8 cellular contexts compared by ENCODE assay signal in genomic region chr14:76762617-76763361, GRCh38. TPM values are rescaled to one million over a fixed set of nuclear protein-coding genes. Genes with fewer than 3 reads are reported as not detected.
A peak's percentile ranks its signal among the peaks of the same experiment; 100 is the strongest.
DNase-seq lines count a peak whose midpoint lies in the region; ATAC-seq, FAIRE-seq and TF ChIP-seq lines count a peak whose summit lies in the region.

No MANE protein-coding gene starts in this region.

- CTCF ChIA-PET in MCF 10A (lab: Yijun Ruan, JAX), result no interaction called here
- CTCF ChIA-PET in mammary epithelial cell (lab: Charles Lee; ENCODE audit: low non-redundant PET), result no interaction called here

- ATAC-seq in mucosa of descending colon, result no peak
- no peak for ATAC-seq in GM18909 (IDR thresholded peaks at IDR 0.05; ENCODE audit: poor library complexity, unreplicated experiment)

- TF ChIP-seq CTCF in MCF 10A (IDR thresholded peaks at IDR 0.05; ENCODE audit: unreplicated experiment), result no peak
- TF ChIP-seq CTCF in mammary epithelial cell (conservative IDR thresholded peaks at IDR 0.05 in 1 of 2, IDR thresholded peaks at IDR 0.05 in 1 of 2; ENCODE audit: extremely low read depth in 1 of 2, insufficient read depth in 1 of 2, low read depth in 1 of 2, low read length in 2 of 2), result no peak
- no peak for TF ChIP-seq CTCF in mucosa of descending colon (IDR thresholded peaks at IDR 0.05)

- no peak overlapping the region for H3K27ac ChIP-seq in mammary epithelial cell (ENCODE audit: insufficient read depth, low read depth, low read length)

- in situ Hi-C loops in mammary epithelial cell (cut with MboI; ENCODE audit: low sequenced_read_pairs in 2 of 2), result no loop called here

- H3K27me3 ChIP-seq in mammary epithelial cell (ENCODE audit: insufficient read depth, low read length), result peaks cover 4% of the 10 kb centered on the region

- peaks cover 16% of the 10 kb centered on the region for H3K27me3 Mint-ChIP-seq in MCF 10A (ENCODE audit: insufficient read depth, unreplicated experiment)

- no peaks in the 10 kb centered on the region for H4K20me1 ChIP-seq in mammary epithelial cell (ENCODE audit: insufficient read depth, low read length)

- peak overlapping the region in 1 of 3 experiments; percentile 74 for H3K4me3 ChIP-seq in mammary epithelial cell (replicated peaks in 1 of 3; ENCODE audit: insufficient read depth in 1 of 3, low read depth in 2 of 3, low read length in 3 of 3)
- no peak overlapping the region for H3K4me3 ChIP-seq in mucosa of descending colon

- no peak overlapping the region for H3K4me2 ChIP-seq in mammary epithelial cell (ENCODE audit: insufficient read depth, low read depth, low read length)

- H2AFZ ChIP-seq in mammary epithelial cell (ENCODE audit: low read depth, low read length), result no peak overlapping the region

- POLR2A ChIA-PET in MCF 10A (lab: Yijun Ruan, JAX), result interaction anchor here (1.3 kb wide), 1 partner anchor 53 kb away, joined by 4 read pairs; no protein-coding TSS in a partner anchor

- intact Hi-C loops in MCF 10A (cut with micrococcal nuclease) (no loop called here), mammary epithelial cell (cut with micrococcal nuclease) (no loop called here), mucosa of descending colon (cut with DNase I, micrococcal nuclease) (loop anchor here in 1 of 2 donors (10.0 kb wide), 1 partner anchor 48 kb away; no protein-coding TSS in a partner anchor)

- H3K9ac ChIP-seq in mammary epithelial cell (ENCODE audit: insufficient read depth, low read length), result no peak overlapping the region

- H3K4me1 ChIP-seq in mammary epithelial cell (ENCODE audit: insufficient read depth, low read length), result peaks cover 16% of the 10 kb centered on the region
- H3K4me1 ChIP-seq in mucosa of descending colon (ENCODE audit: low read depth), result peaks cover 17% of the 10 kb centered on the region

- 87% methylated on average over 11 of the region's 27 CpGs for WGBS in mammary epithelial cell (ENCODE audit: low coverage, missing lambda C conversion rate)

- no peaks in the 10 kb centered on the region for H3K79me2 ChIP-seq in mammary epithelial cell (ENCODE audit: insufficient read depth, low read length)

- no peaks in the 10 kb centered on the region for H3K9me3 ChIP-seq in mammary epithelial cell (replicated peaks; ENCODE audit: insufficient read depth, low read length)
- no peaks in the 10 kb centered on the region for H3K9me3 ChIP-seq in mucosa of descending colon

- DNase-seq in MCF 10A (ENCODE audit: unreplicated experiment), result no peak
- no peak for DNase-seq in mammary epithelial cell
- peak; percentile 41 for DNase-seq in ecto neural progenitor cell (ENCODE audit: low spot score)
- DNase-seq in mucosa of descending colon, result peak in 2 of 3 donors; percentile 26 to 58
- no peak for DNase-seq in GM19240 (ENCODE audit: insufficient read length, low spot score)
- no peak for DNase-seq in GM19239 (ENCODE audit: insufficient read length, low spot score)
- no peak for DNase-seq in stimulated activated CD4-positive, alpha-beta T cell treated with anti-CD3 and anti-CD28 coated beads, Interleukin-4, amount 100 ng/mL, for 1 hour

- no peak overlapping the region for H3K27ac Mint-ChIP-seq in MCF 10A (ENCODE audit: low read depth, unreplicated experiment)

- BruUV-seq in MCF 10A (replicated peaks; lab: Mats Ljungman, UMichigan) (no TSS peak), mammary epithelial cell (replicated peaks; lab: Mats Ljungman, UMichigan) (no TSS peak)

- H3K4me1 Mint-ChIP-seq in MCF 10A (ENCODE audit: insufficient read depth, unreplicated experiment), result no peaks in the 10 kb centered on the region

- no peaks in the 10 kb centered on the region for H3K36me3 Mint-ChIP-seq in MCF 10A (ENCODE audit: insufficient read depth, unreplicated experiment)

- dilution Hi-C loops in mammary epithelial cell (cut with HindIII; ENCODE audit: low sequenced_read_pairs), result no loop called here

- H3K36me3 ChIP-seq in mammary epithelial cell (ENCODE audit: insufficient read depth, low read length), result no peaks in the 10 kb centered on the region
- no peaks in the 10 kb centered on the region for H3K36me3 ChIP-seq in mucosa of descending colon (ENCODE audit: low read depth)

- no peak for FAIRE-seq in GM19239 (lab: Jason Lieb, UNC)

- H3K9me3 Mint-ChIP-seq in MCF 10A (ENCODE audit: unreplicated experiment), result no peaks in the 10 kb centered on the region

- H3K4me3 Mint-ChIP-seq in MCF 10A (ENCODE audit: unreplicated experiment), result peak overlapping the region; percentile 71

RNA-seq across cellular contexts. Expression of gene VASH1, which starts 1.5 kb away (rescaled TPM):
- total RNA-seq in MCF 10A (2022) (0.35 and 0.54 TPM in 2 replicates), mammary epithelial cell (1 to 10 TPM; 1.3 to 1.7 TPM), mucosa of descending colon (10 to 100 TPM in 1 of 3 donors, 1 to 10 TPM in 2; 4.8 to 11.6 (median 5.4) TPM)
- 0.74 TPM for polyA plus RNA-seq in mammary epithelial cell
- 1.8 TPM for polyA minus RNA-seq in mammary epithelial cell

RNA-seq across cellular contexts. Expression of gene ANGEL1, which starts 49.9 kb away (rescaled TPM):
- total RNA-seq in MCF 10A (2022) (14.5 and 21.3 TPM in 2 replicates), mammary epithelial cell (10 to 100 TPM; 12.0 to 18.2 TPM), mucosa of descending colon (10 to 100 TPM; 12.6 to 17.1 (median 13.5) TPM)
- 13.4 TPM for polyA plus RNA-seq in mammary epithelial cell
- 11.0 TPM for polyA minus RNA-seq in mammary epithelial cell

Comparison
In these comparisons a context has a peak if more than half of its experiments do, and no peak if none do; other contexts are left out.
1. DNase-seq: peak in ecto neural progenitor cell (single experiment) and mucosa of descending colon (2 of 3); none in MCF 10A (single experiment), mammary epithelial cell (single experiment), GM19240 (single experiment), GM19239 (single experiment) and stimulated activated CD4-positive, alpha-beta T cell treated with anti-CD3 and anti-CD28 coated beads, Interleukin-4, amount 100 ng/mL, for 1 hour (single experiment).